In genomic region chr6:2819115-2819514, GRCh38 we compare ENCODE assay signal across 16 cellular contexts. TPM values are rescaled to one million over a fixed set of nuclear protein-coding genes. Genes with fewer than 3 reads are reported as not detected.
DNase-seq lines count a peak whose midpoint lies in the region; ATAC-seq, FAIRE-seq and TF ChIP-seq lines count a peak whose summit lies in the region.
"Had no signal": no experiment of that assay in that cellular context is flagged by ENCODE, and none has a peak within 500 bp of the region (broad histone marks: within the 10 kb centered on the region; RNA-seq: fewer than 3 reads in every experiment).

No MANE protein-coding gene starts in this region.

- no peaks in the 10 kb centered on the region for H4K20me1 ChIP-seq in smooth muscle cell (ENCODE audit: low read depth)

- H3K4me3 ChIP-seq in left lung, result no peak overlapping the region
- H3K4me3 ChIP-seq in smooth muscle cell, result no peak overlapping the region
- H3K4me3 ChIP-seq: GM12878 had no signal

- intact Hi-C loops in left lung (cut with DNase I), result no loop called here

- H3K27ac ChIP-seq in left lung (peak overlapping the region; percentile 69 to 76), smooth muscle cell (ENCODE audit: low read depth) (peak overlapping the region; percentile 65)
- H3K27ac ChIP-seq: KMS-11 had no signal

- H3K4me1 ChIP-seq in left lung, result peaks cover 17 to 35% of the 10 kb centered on the region in 2 donors
- no peaks in the 10 kb centered on the region for H3K4me1 ChIP-seq in smooth muscle cell (ENCODE audit: low read depth)

- peaks cover 16% of the 10 kb centered on the region for H3K9me3 Mint-ChIP-seq in HFFc6

- peaks cover 33% of the 10 kb centered on the region for H3K4me1 Mint-ChIP-seq in HFFc6 (ENCODE audit: low read depth)

- H3K36me3 ChIP-seq in left lung (no peaks in the 10 kb centered on the region), smooth muscle cell (ENCODE audit: low read depth) (peaks cover 2% of the 10 kb centered on the region)

- H3K27me3 ChIP-seq in left lung, result no peaks in the 10 kb centered on the region
- no peaks in the 10 kb centered on the region for H3K27me3 ChIP-seq in smooth muscle cell (ENCODE audit: low read depth)

- DNase-seq in HFFc6, result no peak
- peak; percentile 5 for DNase-seq in cerebellar cortex (ENCODE audit: low spot score)
- DNase-seq in left lung, result no peak
- no peak for DNase-seq in smooth muscle cell (lab: John Stamatoyannopoulos, UW; ENCODE audit: unreplicated experiment)
- no peak for DNase-seq in retina
- DNase-seq in islet precursor cell, result no peak
- DNase-seq in KBM-7, result no peak
- DNase-seq in RCC 7860 (ENCODE audit: low spot score), result no peak
- DNase-seq: activated CD4-positive, alpha-beta T cell treated with anti-CD3 and anti-CD28 coated beads, Interleukin-2, amount 50 U/mL, for 48 hours; NCI-H1694 treated with DMSO at 0.1 percent for 48 hours; stimulated activated CD4-positive, alpha-beta T cell treated with anti-CD3 and anti-CD28 coated beads, Interleukin-2, amount 100 ng/mL, for 48 hours; T1000 had no signal

- H3K9me3 ChIP-seq in left lung, result peaks cover 0 to 14% of the 10 kb centered on the region in 2 donors
- no peaks in the 10 kb centered on the region for H3K9me3 ChIP-seq in smooth muscle cell (replicated peaks; ENCODE audit: low read depth)

- peaks cover 15% of the 10 kb centered on the region for H3K36me3 Mint-ChIP-seq in HFFc6 (ENCODE audit: low read depth)

- H3K4me3 Mint-ChIP-seq in HFFc6, result no peak overlapping the region

- peak overlapping the region; percentile 86; the same call in 1 of the 2 replicates for H3K27ac Mint-ChIP-seq in HFFc6

- 95% methylated on average over 5 of the region's 5 CpGs for WGBS in smooth muscle cell (ENCODE audit: low lambda C conversion rate)

- no peak overlapping the region for H2AFZ ChIP-seq in smooth muscle cell (ENCODE audit: low read depth)

- no peak overlapping the region for H3K9ac ChIP-seq in smooth muscle cell (ENCODE audit: low read depth)
- H3K9ac ChIP-seq: KMS-11 had no signal

- no peak overlapping the region for H3K4me2 ChIP-seq in smooth muscle cell
- H3K4me2 ChIP-seq: KMS-11 had no signal

- no peak for ATAC-seq in left lung
- ATAC-seq: GM12878, left lobe of liver had no signal

- H3K79me2 ChIP-seq in smooth muscle cell (ENCODE audit: low read depth), result no peaks in the 10 kb centered on the region

- TF ChIP-seq CTCF in HFFc6 (IDR thresholded peaks at IDR 0.05), result no peak
- no peak for TF ChIP-seq CTCF in left lung (IDR thresholded peaks at IDR 0.05)
- TF ChIP-seq CTCF in smooth muscle cell (IDR thresholded peaks at IDR 0.05; ENCODE audit: borderline replicate concordance, insufficient read depth, poor library complexity, severe bottlenecking), result no peak

- in situ Hi-C loops in KBM-7 (cut with MboI; ENCODE audit: low pct_unique_long_range_greater_than_20kb, low sequenced_read_pairs), result no loop called here

- H3K27me3 Mint-ChIP-seq in HFFc6 (ENCODE audit: insufficient read depth), result no peaks in the 10 kb centered on the region; the same call in 1 of the 2 replicates

- no peak for FAIRE-seq in RCC 7860 (lab: Jason Lieb, UNC)
- FAIRE-seq: endometrium, GM12878 had no signal

- no peaks in the 10 kb centered on the region for H3F3A ChIP-seq in smooth muscle cell (ENCODE audit: low read depth)

RNA-seq across cellular contexts. Expression of gene SERPINB1, which starts 22.5 kb away (rescaled TPM):
- total RNA-seq in HFFc6 (2021; fragmentation: NEBNext Ultra II Directional; extraction: Animal tissue kit (Norgen Biotek cat#: 25700)), result 10 to 100 TPM; 21.1 to 39.2 (median 29.3) TPM
- total RNA-seq in left lung (100 to 1,000 TPM in 1 of 2 donors, 10 to 100 TPM in 1; 82.2 to 121 TPM), smooth muscle cell (10.5 and 14.8 TPM in 2 replicates)
- polyA plus RNA-seq in smooth muscle cell, result 17.7 and 21.9 TPM in 2 replicates

RNA-seq across cellular contexts. Expression of gene WRNIP1, which starts 53.9 kb away (rescaled TPM):
- 10 to 100 TPM; 31.9 to 40.4 (median 33.5) TPM for total RNA-seq in HFFc6 (2021; fragmentation: NEBNext Ultra II Directional; extraction: Animal tissue kit (Norgen Biotek cat#: 25700))
- 10 to 100 TPM; 34.9 to 37.4 TPM for total RNA-seq in left lung
- total RNA-seq in smooth muscle cell, result 20.0 and 27.0 TPM in 2 replicates
- polyA plus RNA-seq in smooth muscle cell, result 29.6 and 33.8 TPM in 2 replicates
